In genomic region chr16:6732166-6732565, GRCh38 we compare ENCODE assay signal across 28 cellular contexts.
"Had no signal": no experiment of that assay in that cellular context is flagged by ENCODE, and none has a peak within 500 bp of the region (broad histone marks: within the 10 kb centered on the region; RNA-seq: fewer than 3 reads in every experiment).

No MANE protein-coding gene starts in this region.

- H3K36me3 Mint-ChIP-seq: memory B cell; mesothelial cell of epicardium; naive B cell; natural killer cell treated with Interleukin-12 subunit alpha and Interleukin-12 subunit beta and Interleukin-15 and Interleukin-18, amount 100 ng/mL, for 72 hours had no signal

- H3K36me3 ChIP-seq: colonic mucosa, esophagus squamous epithelium, neutrophil, pancreas, suprapubic skin, transverse colon, upper lobe of right lung, uterus had no signal

- FAIRE-seq: endometrium, kidney, pancreas had no signal

- H3K4me1 Mint-ChIP-seq: memory B cell; mesothelial cell of epicardium; naive B cell; stimulated activated naive CD8-positive, alpha-beta T cell treated with anti-CD3 and anti-CD28 coated beads, Interleukin-15, amount 100 ng/mL, for 72 hours had no signal

- H3K9me3 ChIP-seq: colonic mucosa, esophagus squamous epithelium, mucosa of descending colon, neutrophil, pancreas, suprapubic skin, transverse colon, upper lobe of right lung, uterus had no signal

- H3K27me3 ChIP-seq: colonic mucosa, esophagus squamous epithelium, neutrophil, pancreas, suprapubic skin, transverse colon, upper lobe of right lung, uterus had no signal

- H3K27ac Mint-ChIP-seq: dendritic cell treated with granulocyte-macrophage colony-stimulating factor and Interleukin-4, amounts not matched to agents 40 ng/mL and 50 ng/mL, for 4 days; memory B cell; mesothelial cell of epicardium; natural killer cell treated with Interleukin-12 subunit alpha and Interleukin-12 subunit beta and Interleukin-15 and Interleukin-18, amount 100 ng/mL, for 72 hours; stimulated activated naive CD8-positive, alpha-beta T cell treated with anti-CD3 and anti-CD28 coated beads, Interleukin-15, amount 100 ng/mL, for 72 hours had no signal

- H3K4me3 ChIP-seq: colonic mucosa, esophagus squamous epithelium, lung, mucosa of descending colon, pancreas, smooth muscle cell, suprapubic skin, transverse colon, upper lobe of right lung, uterus had no signal

- H3K9me3 Mint-ChIP-seq: dendritic cell treated with granulocyte-macrophage colony-stimulating factor and Interleukin-4, amounts not matched to agents 40 ng/mL and 50 ng/mL, for 4 days; mesothelial cell of epicardium; natural killer cell treated with Interleukin-12 subunit alpha and Interleukin-12 subunit beta and Interleukin-15 and Interleukin-18, amount 100 ng/mL, for 72 hours; neural crest cell had no signal

- H3K4me2 ChIP-seq: smooth muscle cell had no signal

- H3K4me3 Mint-ChIP-seq: dendritic cell treated with granulocyte-macrophage colony-stimulating factor and Interleukin-4, amounts not matched to agents 40 ng/mL and 50 ng/mL, for 4 days; memory B cell; mesothelial cell of epicardium; naive B cell; natural killer cell treated with Interleukin-12 subunit alpha and Interleukin-12 subunit beta and Interleukin-15 and Interleukin-18, amount 100 ng/mL, for 72 hours; neural crest cell; stimulated activated naive CD8-positive, alpha-beta T cell treated with anti-CD3 and anti-CD28 coated beads, Interleukin-15, amount 100 ng/mL, for 72 hours had no signal

- DNase-seq: colonic mucosa; effector memory CD4-positive, alpha-beta T cell; erythroblast; esophagus squamous epithelium; foreskin melanocyte; kidney; mucosa of descending colon; naive B cell; pancreas; stimulated activated CD4-positive, alpha-beta T cell treated with anti-CD3 and anti-CD28 coated beads, Interleukin-12 subunit alpha, Interleukin-12 subunit beta, amount 100 ng/mL, for 4 hours; stimulated activated CD4-positive, alpha-beta T cell treated with anti-CD3 and anti-CD28 coated beads, Interleukin-1b, Interleukin-23, amount 100 ng/mL, for 48 hours; stimulated activated CD4-positive, alpha-beta T cell treated with anti-CD3 and anti-CD28 coated beads, Interleukin-4, amount 100 ng/mL, for 1 hour; stimulated activated CD8-positive, alpha-beta memory T cell treated with anti-CD3 and anti-CD28 coated beads, Interleukin-4, amount 100 ng/mL, for 48 hours; stimulated activated naive CD4-positive, alpha-beta T cell; stimulated activated naive CD8-positive, alpha-beta T cell treated with anti-CD3 and anti-CD28 coated beads, Interleukin-15, amount 100 ng/mL, for 72 hours; transverse colon; upper lobe of right lung; uterus had no signal

- H3K27ac ChIP-seq: colonic mucosa, esophagus squamous epithelium, neutrophil, pancreas, suprapubic skin, transverse colon, upper lobe of right lung, uterus had no signal

- H3K27me3 Mint-ChIP-seq: dendritic cell treated with granulocyte-macrophage colony-stimulating factor and Interleukin-4, amounts not matched to agents 40 ng/mL and 50 ng/mL, for 4 days; memory B cell; naive B cell; stimulated activated naive CD8-positive, alpha-beta T cell treated with anti-CD3 and anti-CD28 coated beads, Interleukin-15, amount 100 ng/mL, for 72 hours had no signal

- H3K4me1 ChIP-seq: colonic mucosa, esophagus squamous epithelium, pancreas, suprapubic skin, transverse colon, upper lobe of right lung, uterus had no signal
